In genomic region chr12:32110942-32111341, GRCh38 we compare ENCODE assay signal across 3 cellular contexts.
TF ChIP-seq lines count a peak whose summit lies in the region.

No MANE protein-coding gene starts in this region.

TF ChIP-seq in A549, 52 proteins besides CTCF, POLR2A, EP300 and RAD21:
- TF ChIP-seq POLR2AphosphoS2 (conservative IDR thresholded peaks at IDR 0.05; ENCODE audit: low read length) (no peak), MAFK (IDR thresholded peaks at IDR 0.05; ENCODE audit: partially characterized antibody) (peak; percentile 34), EHF (CRISPR knock-in tag; IDR thresholded peaks at IDR 0.05) (no peak)

TF ChIP-seq in K562, 482 proteins besides CTCF, POLR2A, EP300 and RAD21:
- TF ChIP-seq NFE2 (IDR thresholded peaks at IDR 0.05; ENCODE audit: low read depth) (peak; percentile 57), MAFF (IDR thresholded peaks at IDR 0.05; ENCODE audit: low read length) (peak; percentile 40; the same call in 1 of the 2 replicates), PREB (CRISPR knock-in tag; IDR thresholded peaks at IDR 0.05) (no peak), FOXP4 (CRISPR knock-in tag; IDR thresholded peaks at IDR 0.05; ENCODE audit: borderline replicate concordance) (no peak), ZNF695 (CRISPR knock-in tag; IDR thresholded peaks at IDR 0.05) (no peak), TOE1 (IDR thresholded peaks at IDR 0.05; ENCODE audit: borderline replicate concordance) (no peak), TOE1 (CRISPR knock-in tag; IDR thresholded peaks at IDR 0.05; ENCODE audit: borderline replicate concordance, low read depth) (no peak), AFF4 (CRISPR knock-in tag; IDR thresholded peaks at IDR 0.05) (no peak), SOX6 (IDR thresholded peaks at IDR 0.05) (no peak), C11orf30 (IDR thresholded peaks at IDR 0.05; ENCODE audit: low read depth) (peak; percentile 85), GATAD2B (IDR thresholded peaks at IDR 0.05; ENCODE audit: borderline replicate concordance) (no peak), MAFG (tag; conservative IDR thresholded peaks at IDR 0.05) (peak; percentile 70), ZNF280B (CRISPR knock-in tag; IDR thresholded peaks at IDR 0.05) (no peak), CREB3 (tag; conservative IDR thresholded peaks at IDR 0.05; ENCODE audit: low read depth) (no peak), ZBTB17 (CRISPR knock-in tag; IDR thresholded peaks at IDR 0.05) (no peak), HNRNPL (IDR thresholded peaks at IDR 0.05; ENCODE audit: low read depth, low read length) (no peak), ZNF316 (IDR thresholded peaks at IDR 0.05) (peak; percentile 84), MAFK (IDR thresholded peaks at IDR 0.05; ENCODE audit: low read length) (peak; percentile 39; the same call in 1 of the 2 replicates), CBX2 (IDR thresholded peaks at IDR 0.05; ENCODE audit: insufficient read depth, low read length, poor library complexity, severe bottlenecking) (no peak)
TF ChIP-seq in K562: peak in this region for 6.

TF ChIP-seq in HepG2, 621 proteins besides CTCF, POLR2A, EP300 and RAD21:
- TF ChIP-seq RFX1 (IDR thresholded peaks at IDR 0.05) (no peak), CREB1 (IDR thresholded peaks at IDR 0.05) (no peak), CREB1 (CRISPR knock-in tag; IDR thresholded peaks at IDR 0.05) (no peak), ZMYM2 (CRISPR knock-in tag; IDR thresholded peaks at IDR 0.05) (no peak), ZFAT (CRISPR knock-in tag; conservative IDR thresholded peaks at IDR 0.05) (no peak), ISL2 (CRISPR knock-in tag; IDR thresholded peaks at IDR 0.05) (no peak), FIP1L1 (IDR thresholded peaks at IDR 0.05; ENCODE audit: borderline replicate concordance, insufficient read depth, low read depth, low read length) (no peak), SP1 (IDR thresholded peaks at IDR 0.05) (no peak), SP1 (CRISPR knock-in tag; IDR thresholded peaks at IDR 0.05) (no peak), ZNF350 (CRISPR knock-in tag; IDR thresholded peaks at IDR 0.05; ENCODE audit: borderline replicate concordance, low read depth) (no peak), SALL2 (CRISPR knock-in tag; IDR thresholded peaks at IDR 0.05) (no peak), NFIC (IDR thresholded peaks at IDR 0.05; ENCODE audit: low read length) (no peak), ETV6 (CRISPR knock-in tag; conservative IDR thresholded peaks at IDR 0.05) (no peak), TIGD3 (CRISPR knock-in tag; IDR thresholded peaks at IDR 0.05; ENCODE audit: borderline replicate concordance) (no peak), ZNF34 (CRISPR knock-in tag; IDR thresholded peaks at IDR 0.05; ENCODE audit: borderline replicate concordance) (no peak), FOXA3 (CRISPR knock-in tag; IDR thresholded peaks at IDR 0.05) (no peak), ZNF777 (CRISPR knock-in tag; IDR thresholded peaks at IDR 0.05) (no peak), ZNF414 (CRISPR knock-in tag; IDR thresholded peaks at IDR 0.05) (no peak), NCOR1 (IDR thresholded peaks at IDR 0.05; ENCODE audit: borderline replicate concordance, low read length) (no peak), ZBTB44 (CRISPR knock-in tag; IDR thresholded peaks at IDR 0.05) (no peak), SIX1 (CRISPR knock-in tag; IDR thresholded peaks at IDR 0.05; ENCODE audit: borderline replicate concordance) (no peak), RXRB (CRISPR knock-in tag; IDR thresholded peaks at IDR 0.05; ENCODE audit: borderline replicate concordance) (no peak)
